In the genomic region with DNA sequence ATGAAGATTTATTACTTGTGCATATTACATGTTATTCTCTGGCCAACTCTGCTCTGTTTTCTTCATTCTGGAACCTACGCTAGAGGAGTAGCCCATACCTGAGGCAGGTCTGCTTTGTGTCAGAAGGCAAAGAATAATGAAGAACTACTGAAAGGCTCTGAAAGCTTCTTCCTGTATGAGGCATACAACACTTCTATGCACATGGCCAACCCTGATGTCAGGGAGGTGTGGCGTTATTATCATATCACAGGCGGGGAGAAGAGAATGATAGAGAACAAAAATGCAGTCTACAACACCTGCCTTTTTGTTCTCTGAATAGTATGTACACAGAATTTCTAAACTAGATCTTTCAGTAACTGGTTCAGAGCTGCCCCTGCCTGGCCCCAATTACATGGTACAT, we compare ENCODE assay signal across 13 cellular contexts.
"Had no signal": no experiment of that assay in that cellular context is flagged by ENCODE, and none has a peak within 500 bp of the region (broad histone marks: within the 10 kb centered on the region; RNA-seq: fewer than 3 reads in every experiment).

No MANE protein-coding gene starts in this region.

- DNase-seq: activated CD4-positive, alpha-beta memory T cell treated with anti-CD3 and anti-CD28 coated beads for 36 hours; activated gamma-delta T cell; activated naive CD8-positive, alpha-beta T cell treated with anti-CD3 and anti-CD28 coated beads for 36 hours; activated T-cell treated with anti-CD3 and anti-CD28 coated beads, Interleukin-2, amount 50 U/mL, for 48 hours; cerebellar nuclear complex; dermis blood vessel endothelial cell; glutamatergic neuron; natural killer cell; nucleus accumbens; right cardiac atrium; substantia nigra; transverse colon had no signal

- ATAC-seq: natural killer cell; right cardiac atrium; stimulated activated memory B cell treated with anti-CD40 and anti-IgM and Interleukin-4, amounts not matched to agents 10 μg/mL and 1 μg/mL and 100 μg/mL, for 72 hours had no signal
